In genomic region chr3:39433642-39434041, GRCh38 we compare ENCODE assay signal across 19 cellular contexts. TPM values are rescaled to one million over a fixed set of nuclear protein-coding genes. Genes with fewer than 3 reads are reported as not detected.
A peak's percentile ranks its signal among the peaks of the same experiment; 100 is the strongest.
DNase-seq lines count a peak whose midpoint lies in the region; ATAC-seq and TF ChIP-seq lines count a peak whose summit lies in the region.
"Had no signal": no experiment of that assay in that cellular context is flagged by ENCODE, and none has a peak within 500 bp of the region (broad histone marks: within the 10 kb centered on the region; RNA-seq: fewer than 3 reads in every experiment).

No MANE protein-coding gene starts in this region.

- intact Hi-C loops in heart left ventricle (cut with DNase I) = loop anchor here in 1 of 10 donors (10.0 kb wide), 1 partner anchor 1481 kb away; no protein-coding TSS in a partner anchor
- intact Hi-C loops in Right ventricle myocardium inferior (cut with DNase I) = no loop called here
- intact Hi-C loops in left colon (cut with DNase I, micrococcal nuclease) = no loop called here

- peaks cover 0 to 13% (median 6%) of the 10 kb centered on the region in 12 donors for H3K4me1 ChIP-seq in heart left ventricle
- peaks cover 0 to 22% (median 12%) of the 10 kb centered on the region in 5 donors for H3K4me1 ChIP-seq in subcutaneous abdominal adipose tissue (ENCODE audit: control insufficient read depth in 5 of 5, insufficient read depth in 5 of 5, low read length in 5 of 5)
- H3K4me1 ChIP-seq: prostate gland had no signal

- no peak for TF ChIP-seq CTCF in heart left ventricle (IDR thresholded peaks at IDR 0.05)
- TF ChIP-seq CTCF in cardiac fibroblast (IDR thresholded peaks at IDR 0.05; ENCODE audit: low read depth, low read length) = no peak

- ATAC-seq in heart left ventricle (peak in 2 of 4 donors; percentile 52 to 67), Right ventricle myocardium inferior (no peak), left colon (peak; percentile 67), HG02840 (IDR thresholded peaks at IDR 0.05; ENCODE audit: low FRiP score, unreplicated experiment) (no peak)
- ATAC-seq: HCT116 had no signal

- peak overlapping the region in 9 of 12 donors; percentile 48 to 82 (median 71) for H3K27ac ChIP-seq in heart left ventricle
- no peak overlapping the region for H3K27ac ChIP-seq in subcutaneous abdominal adipose tissue (ENCODE audit: low read depth, low read length)
- H3K27ac ChIP-seq: prostate gland, SJSA1, transverse colon had no signal

- H3K27me3 ChIP-seq in heart left ventricle = no peaks in the 10 kb centered on the region
- H3K27me3 ChIP-seq in subcutaneous abdominal adipose tissue (ENCODE audit: control insufficient read depth in 5 of 5, insufficient read depth in 4 of 5, low read length in 5 of 5) = peaks cover 0 to 12% (median 0%) of the 10 kb centered on the region in 5 donors
- H3K27me3 ChIP-seq: SJSA1, transverse colon had no signal

- TF ChIP-seq POLR2A in heart left ventricle (IDR thresholded peaks at IDR 0.05) = no peak

- DNase-seq in heart left ventricle (no peak), Right ventricle myocardium inferior (ENCODE audit: missing footprints) (no peak), cardiac fibroblast (ENCODE audit: low read depth in 2 of 2) (peak; percentile 65 to 72), left colon (no peak), putamen (ENCODE audit: low spot score) (no peak), DMS114 treated with DMSO at 0.1 percent for 48 hours (lab: John Stamatoyannopoulos, UW; ENCODE audit: unreplicated experiment) (no peak)
- DNase-seq: 8988T; activated T-cell treated with anti-CD3 and anti-CD28 coated beads, Interleukin-2, amount 50 U/mL, for 48 hours; caudate nucleus; DMS153; erythroblast; NCI-H1417; NCI-H748 treated with DMSO at 0.1 percent for 48 hours; transverse colon had no signal

- WGBS in heart left ventricle, 4 donors = 36 to 64% (median 56%) methylated on average over 3 of the region's 3 CpGs

- no peaks in the 10 kb centered on the region for H3K36me3 ChIP-seq in heart left ventricle
- no peaks in the 10 kb centered on the region for H3K36me3 ChIP-seq in subcutaneous abdominal adipose tissue (ENCODE audit: control insufficient read depth in 5 of 5, insufficient read depth in 5 of 5, low read length in 5 of 5)
- H3K36me3 ChIP-seq: prostate gland, SJSA1, transverse colon had no signal

- H3K9me3 ChIP-seq in heart left ventricle (no peaks in the 10 kb centered on the region), subcutaneous abdominal adipose tissue (ENCODE audit: control insufficient read depth in 5 of 5, low read length in 5 of 5) (no peaks in the 10 kb centered on the region)
- H3K9me3 ChIP-seq: prostate gland, SJSA1, transverse colon had no signal

- no peak overlapping the region for H3K9ac ChIP-seq in subcutaneous abdominal adipose tissue (ENCODE audit: low read length in 5 of 5)

- H3K4me3 ChIP-seq in heart left ventricle (peak overlapping the region in 2 of 12 donors; percentile 5 to 30), cardiac fibroblast (replicated peaks in 1 of 2; ENCODE audit: low read depth in 2 of 2, low read length in 2 of 2) (no peak overlapping the region), subcutaneous abdominal adipose tissue (ENCODE audit: low read depth in 1 of 5, low read length in 5 of 5) (peak overlapping the region in 4 of 5 donors; percentile 14 to 41 (median 29))
- H3K4me3 ChIP-seq: prostate gland, SJSA1, transverse colon had no signal

RNA-seq across cellular contexts. Expression of gene RPSA, which starts 27.1 kb away (rescaled TPM):
- total RNA-seq in heart left ventricle (100 to 1,000 TPM; 308 to 700 (median 426) TPM), Right ventricle myocardium inferior (472 TPM), left colon (100 to 1,000 TPM; 888 to 967 TPM)
- polyA plus RNA-seq in heart left ventricle = 1,000 to 10,000 TPM in 1 of 2 donors, 100 to 1,000 TPM in 1; 619 to 1,279 TPM

RNA-seq across cellular contexts. Expression of gene MOBP, which starts 33.8 kb away (rescaled TPM):
- total RNA-seq in heart left ventricle (under 1 TPM in 1 of 9 donors, not detected in 8; 0.17 TPM), Right ventricle myocardium inferior (not detected), left colon (1 to 10 TPM in 1 of 2 donors, under 1 TPM in 1; 0.27 to 1.3 TPM)
- polyA plus RNA-seq in heart left ventricle = not detected
- total RNA-seq: SJSA1 had no signal

RNA-seq across cellular contexts. Expression of gene SLC25A38, which starts 50.5 kb away (rescaled TPM):
- total RNA-seq in heart left ventricle (10 to 100 TPM; 13.6 to 30.6 (median 20.9) TPM), Right ventricle myocardium inferior (14.7 TPM), left colon (10 to 100 TPM; 38.2 to 40.7 TPM)
- 10 to 100 TPM; 14.0 to 34.8 TPM for polyA plus RNA-seq in heart left ventricle

Comparison
In these comparisons a context has a peak if more than half of its experiments do, and no peak if none do; other contexts are left out.
1. DNase-seq: peak in cardiac fibroblast (2 of 2); none in heart left ventricle (0 of 5), Right ventricle myocardium inferior (single experiment), left colon (0 of 2), putamen (single experiment) and DMS114 treated with DMSO at 0.1 percent for 48 hours (single experiment).
2. H3K4me3 ChIP-seq: peak in subcutaneous abdominal adipose tissue (4 of 5); none in cardiac fibroblast (0 of 2).